11 cellular contexts compared by ENCODE assay signal in the genomic region with DNA sequence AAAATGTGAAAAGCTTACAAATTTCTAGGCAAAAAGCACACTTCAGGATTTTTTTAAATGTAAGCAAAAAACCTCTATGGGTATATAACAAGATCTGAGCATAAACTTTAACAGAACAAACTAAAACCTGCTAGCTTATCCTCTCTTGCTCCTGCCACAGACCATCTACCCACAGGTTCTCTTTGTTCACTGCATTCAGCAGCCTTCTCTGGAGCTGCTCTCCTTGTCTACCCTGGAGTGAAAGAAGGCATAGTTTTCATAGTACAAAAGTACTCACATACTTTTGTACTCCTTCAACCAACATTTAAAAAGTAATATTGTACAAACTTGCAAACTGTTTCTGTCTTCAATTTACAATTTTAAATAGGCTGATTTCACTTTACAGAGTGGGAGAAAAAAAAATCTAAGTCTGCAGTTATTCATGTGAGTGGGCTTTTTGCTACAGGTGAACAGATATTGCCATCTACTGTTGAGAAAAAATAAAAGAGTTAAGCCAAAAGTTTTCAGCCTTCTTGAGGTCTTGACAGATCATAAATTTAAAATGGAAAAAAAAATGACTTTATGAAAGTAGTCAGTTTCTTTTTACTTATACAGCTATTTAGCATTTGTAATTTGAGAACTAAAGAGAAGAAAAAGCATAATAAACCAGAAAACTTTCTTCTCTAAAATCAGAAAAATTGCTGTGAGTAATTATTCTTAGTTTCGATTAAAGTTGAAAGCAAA. TPM values are rescaled to one million over a fixed set of nuclear protein-coding genes. Genes with fewer than 3 reads are reported as not detected.
A peak's percentile ranks its signal among the peaks of the same experiment; 100 is the strongest.
DNase-seq lines count a peak whose midpoint lies in the region; TF ChIP-seq lines count a peak whose summit lies in the region.
"Had no signal": no experiment of that assay in that cellular context is flagged by ENCODE, and none has a peak within 500 bp of the region (broad histone marks: within the 10 kb centered on the region; RNA-seq: fewer than 3 reads in every experiment).

No MANE protein-coding gene starts in this region.

- no peak overlapping the region for H3K27ac Mint-ChIP-seq in osteocyte (ENCODE audit: unreplicated experiment)
- H3K27ac Mint-ChIP-seq in CD4-positive, alpha-beta memory T cell, result no peak overlapping the region
- H3K27ac Mint-ChIP-seq: activated naive CD8-positive, alpha-beta T cell; naive thymus-derived CD8-positive, alpha-beta T cell had no signal

- DNase-seq in GM10266 (ENCODE audit: extremely low spot score), result no peak
- peak; percentile 15 for DNase-seq in NB4 (ENCODE audit: low read depth)
- peak; percentile 34 for DNase-seq in cerebellar cortex (ENCODE audit: low spot score)
- no peak for DNase-seq in osteocyte (ENCODE audit: extremely low spot score, unreplicated experiment)
- no peak for DNase-seq in NCI-H1048 (lab: John Stamatoyannopoulos, UW)
- DNase-seq in stimulated activated CD4-positive, alpha-beta T cell treated with anti-CD3 and anti-CD28 coated beads, Interleukin-4, amount 100 ng/mL, for 1 hour, result no peak
- no peak for DNase-seq in CD4-positive, alpha-beta memory T cell
- DNase-seq: naive thymus-derived CD8-positive, alpha-beta T cell; NK-92 treated with Interleukin-12 subunit alpha and Interleukin-12 subunit beta, amount 100 ng/mL, for 24 hours; transverse colon had no signal

- no peaks in the 10 kb centered on the region for H3K27me3 ChIP-seq in CD4-positive, alpha-beta memory T cell (ENCODE audit: insufficient read depth, low read length)

- H3K27me3 Mint-ChIP-seq in osteocyte (ENCODE audit: unreplicated experiment), result peaks cover 25% of the 10 kb centered on the region
- H3K27me3 Mint-ChIP-seq in CD4-positive, alpha-beta memory T cell, result peaks cover 23 to 29% of the 10 kb centered on the region in 2 donors

- peaks cover 2% of the 10 kb centered on the region for H3K4me1 Mint-ChIP-seq in osteocyte (ENCODE audit: unreplicated experiment)
- H3K4me1 Mint-ChIP-seq in CD4-positive, alpha-beta memory T cell, result peaks cover 0 to 4% (median 0%) of the 10 kb centered on the region in 4 donors

- no peaks in the 10 kb centered on the region for H3K36me3 Mint-ChIP-seq in osteocyte (ENCODE audit: unreplicated experiment)
- no peaks in the 10 kb centered on the region for H3K36me3 Mint-ChIP-seq in CD4-positive, alpha-beta memory T cell
- H3K36me3 Mint-ChIP-seq: activated naive CD8-positive, alpha-beta T cell; naive thymus-derived CD8-positive, alpha-beta T cell had no signal

- no peaks in the 10 kb centered on the region for H3K9me3 Mint-ChIP-seq in osteocyte (ENCODE audit: unreplicated experiment)
- H3K9me3 Mint-ChIP-seq in CD4-positive, alpha-beta memory T cell, result no peaks in the 10 kb centered on the region
- H3K9me3 Mint-ChIP-seq: naive thymus-derived CD8-positive, alpha-beta T cell had no signal

- TF ChIP-seq CTCF in GM10266 (IDR thresholded peaks at IDR 0.05; ENCODE audit: control insufficient read depth, insufficient read depth, low read depth, missing control alignments), result peak; percentile 28
- TF ChIP-seq CTCF in NB4 (IDR thresholded peaks at IDR 0.05; ENCODE audit: low read depth, low read length), result no peak
- peak; percentile 68 for TF ChIP-seq CTCF in osteocyte (IDR thresholded peaks at IDR 0.05)

- H3K4me3 Mint-ChIP-seq in osteocyte (ENCODE audit: unreplicated experiment), result no peak overlapping the region
- H3K4me3 Mint-ChIP-seq in CD4-positive, alpha-beta memory T cell, result no peak overlapping the region
- H3K4me3 Mint-ChIP-seq: activated naive CD8-positive, alpha-beta T cell; naive thymus-derived CD8-positive, alpha-beta T cell had no signal

- CTCF ChIA-PET in CD4-positive, alpha-beta memory T cell (lab: Charles Lee; ENCODE audit: partially characterized antibody), result interaction anchor here (1.2 to 1.9 kb wide), 2 partner anchors 597 to 879 kb away, joined by 4 to 5 read pairs; no protein-coding TSS in a partner anchor

- H3K4me1 ChIP-seq in CD4-positive, alpha-beta memory T cell (ENCODE audit: insufficient read depth, low read length), result no peaks in the 10 kb centered on the region

- no peak overlapping the region for H3K4me3 ChIP-seq in NB4 (ENCODE audit: low read depth, low read length)
- H3K4me3 ChIP-seq in CD4-positive, alpha-beta memory T cell (ENCODE audit: low read length in 2 of 2), result no peak overlapping the region
- H3K4me3 ChIP-seq: transverse colon had no signal

- H3K9me3 ChIP-seq in CD4-positive, alpha-beta memory T cell (ENCODE audit: control insufficient read depth in 1 of 2, low read length in 2 of 2), result no peaks in the 10 kb centered on the region
- H3K9me3 ChIP-seq: transverse colon had no signal

- H3K27ac ChIP-seq in CD4-positive, alpha-beta memory T cell (ENCODE audit: low read depth, low read length), result no peak overlapping the region
- H3K27ac ChIP-seq: transverse colon had no signal

- intact Hi-C loops in CD4-positive, alpha-beta memory T cell (cut with micrococcal nuclease), result loop anchor here (5.0 to 10.0 kb wide), 2 partner anchors 597 to 880 kb away; no protein-coding TSS in a partner anchor

- H3K36me3 ChIP-seq in CD4-positive, alpha-beta memory T cell (ENCODE audit: insufficient read depth, low read length), result no peaks in the 10 kb centered on the region
- H3K36me3 ChIP-seq: transverse colon had no signal

- POLR2A ChIA-PET in CD4-positive, alpha-beta memory T cell (lab: Charles Lee; ENCODE audit: partially characterized antibody), result no interaction called here

- TF ChIP-seq POLR2A in NB4 (IDR thresholded peaks at IDR 0.05; ENCODE audit: extremely low read depth, insufficient read length), result no peak

RNA-seq across cellular contexts. Expression of a gene that starts 20.4 kb away (rescaled TPM):
- total RNA-seq in osteocyte, result 1.5 TPM in 1 of 2 replicates, not detected in the other
- 10 to 100 TPM; 15.6 to 15.7 TPM for total RNA-seq in CD4-positive, alpha-beta memory T cell
- polyA plus RNA-seq in CD4-positive, alpha-beta memory T cell, result under 1 TPM in 1 of 2 donors, not detected in 1; 0.53 TPM

RNA-seq across cellular contexts. Expression of a gene that starts 24.9 kb away (rescaled TPM):
- 2.5 and 2.7 TPM in 2 replicates for total RNA-seq in osteocyte
- total RNA-seq in CD4-positive, alpha-beta memory T cell, result under 1 TPM in 1 of 2 experiments, not detected in 1; 0.17 TPM
- polyA plus RNA-seq in CD4-positive, alpha-beta memory T cell, result under 1 TPM in 1 of 2 donors, not detected in 1; 0.09 TPM

RNA-seq across cellular contexts. Expression of a gene that starts 28.7 kb away (rescaled TPM):
- 16.7 and 17.2 TPM in 2 replicates for total RNA-seq in osteocyte
- total RNA-seq in CD4-positive, alpha-beta memory T cell, result 10 to 100 TPM; 21.1 to 23.0 TPM
- 10 to 100 TPM; 11.6 to 15.9 TPM for polyA plus RNA-seq in CD4-positive, alpha-beta memory T cell

Comparison
In these comparisons a context has a peak if more than half of its experiments do, and no peak if none do; other contexts are left out.
1. DNase-seq: peak in NB4 (single experiment) and cerebellar cortex (single experiment); none in GM10266 (single experiment), osteocyte (single experiment), NCI-H1048 (single experiment), stimulated activated CD4-positive, alpha-beta T cell treated with anti-CD3 and anti-CD28 coated beads, Interleukin-4, amount 100 ng/mL, for 1 hour (single experiment) and CD4-positive, alpha-beta memory T cell (0 of 5).